Comparison of ENCODE assay signal across 35 cellular contexts in the genomic region with DNA sequence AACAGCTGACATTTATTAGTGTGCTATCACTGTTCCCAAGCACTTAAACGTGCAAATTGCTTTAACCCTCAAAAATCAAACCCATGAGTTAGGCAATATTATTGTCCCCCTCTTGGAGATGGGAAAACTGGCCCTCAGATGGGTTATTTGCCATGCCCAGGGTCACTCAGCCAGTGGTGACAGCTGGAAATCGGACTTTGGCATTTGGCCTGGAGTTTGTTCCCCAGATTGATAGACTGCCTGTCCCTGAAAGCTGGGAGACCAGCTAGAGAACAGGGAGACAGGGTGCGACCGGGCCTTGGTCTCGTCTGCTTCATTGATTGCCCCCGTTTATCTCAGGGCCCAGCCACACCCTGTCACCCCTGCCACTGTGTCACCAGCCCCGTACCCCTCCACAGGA.
"Had no signal": no experiment of that assay in that cellular context is flagged by ENCODE, and none has a peak within 500 bp of the region (broad histone marks: within the 10 kb centered on the region; RNA-seq: fewer than 3 reads in every experiment).

No MANE protein-coding gene starts in this region.

- H3K4me1 Mint-ChIP-seq: activated naive CD4-positive, alpha-beta T cell treated with anti-CD3 and anti-CD28 coated beads, Interleukin-2, amount 10 ng/mL, durations not matched to agents 7 days and 5 days; activated naive CD8-positive, alpha-beta T cell treated with anti-CD3 and anti-CD28 coated beads, Interleukin-2, amount 10 ng/mL, durations not matched to agents 7 days and 5 days; mesothelial cell of epicardium; stimulated activated naive CD8-positive, alpha-beta T cell treated with anti-CD3 and anti-CD28 coated beads, Interleukin-15, amount 100 ng/mL, for 72 hours had no signal

- H3K4me3 ChIP-seq: ascending aorta, cardiac muscle cell, esophagus muscularis mucosa, heart right ventricle, left ventricle myocardium inferior, sigmoid colon, smooth muscle cell, uterus had no signal

- H3K36me3 ChIP-seq: neutrophil, uterus had no signal

- H3K27me3 Mint-ChIP-seq: activated CD4-positive, alpha-beta memory T cell treated with anti-CD3 and anti-CD28 coated beads for 36 hours; activated CD4-positive, alpha-beta T cell treated with anti-CD3 and anti-CD28 coated beads, Interleukin-2, amount 10 ng/mL, durations not matched to agents 24 days and 14 days; activated naive CD4-positive, alpha-beta T cell treated with anti-CD3 and anti-CD28 coated beads, Interleukin-2, amount 10 ng/mL, durations not matched to agents 7 days and 5 days; activated naive CD8-positive, alpha-beta T cell treated with anti-CD3 and anti-CD28 coated beads, Interleukin-2, amount 10 ng/mL, durations not matched to agents 7 days and 5 days; brain; dendritic cell treated with granulocyte-macrophage colony-stimulating factor and Interleukin-4, amounts not matched to agents 40 ng/mL and 50 ng/mL, for 4 days; naive B cell; stimulated activated memory B cell treated with anti-CD40 and anti-IgM and Interleukin-4, amounts not matched to agents 10 μg/mL and 1 μg/mL and 100 μg/mL, for 72 hours; stimulated activated naive CD8-positive, alpha-beta T cell treated with anti-CD3 and anti-CD28 coated beads, Interleukin-15, amount 100 ng/mL, for 72 hours; type B pancreatic cell had no signal

- ATAC-seq: foreskin keratinocyte; heart right ventricle; stimulated activated memory B cell treated with anti-CD40 and anti-IgM and Interleukin-4, amounts not matched to agents 10 μg/mL and 1 μg/mL and 100 μg/mL, for 72 hours; stimulated activated naive CD8-positive, alpha-beta T cell treated with anti-CD3 and anti-CD28 coated beads, Interleukin-15, amount 100 ng/mL, for 72 hours had no signal

- H3K4me1 ChIP-seq: ascending aorta, foreskin keratinocyte, heart right ventricle, left ventricle myocardium inferior, sigmoid colon, uterus had no signal

- DNase-seq: activated CD4-positive, alpha-beta memory T cell treated with anti-CD3 and anti-CD28 coated beads for 36 hours; activated CD4-positive, alpha-beta T cell treated with anti-CD3 and anti-CD28 coated beads, Interleukin-2, amount 10 ng/mL, durations not matched to agents 24 days and 14 days; activated CD4-positive, CD25-positive, alpha-beta regulatory T cell treated with anti-CD3 and anti-CD28 coated beads, Interleukin-2, amount 50 U/mL, for 72 hours; activated CD8-positive, alpha-beta memory T cell treated with anti-CD3 and anti-CD28 coated beads, Interleukin-2, amount 50 U/mL, for 4 hours; activated gamma-delta T cell; activated naive CD4-positive, alpha-beta T cell treated with anti-CD3 and anti-CD28 coated beads, Interleukin-2, amount 10 ng/mL, durations not matched to agents 7 days and 5 days; activated naive CD8-positive, alpha-beta T cell treated with anti-CD3 and anti-CD28 coated beads, Interleukin-2, amount 10 ng/mL, durations not matched to agents 7 days and 5 days; activated T-cell treated with anti-CD3 and anti-CD28 coated beads, Interleukin-2, amount 50 U/mL, for 1 hour; effector CD4-positive, alpha-beta T cell; foreskin keratinocyte; heart right ventricle; left ventricle myocardium inferior; mammary epithelial cell; naive B cell; retina; sigmoid colon; stimulated activated CD4-positive, alpha-beta T cell treated with anti-CD3 and anti-CD28 coated beads, Interleukin-1b, Interleukin-23, amount 100 ng/mL, for 48 hours; stimulated activated CD4-positive, alpha-beta T cell treated with anti-CD3 and anti-CD28 coated beads, Interleukin-4, amount 100 ng/mL, for 4 hours; stimulated activated CD8-positive, alpha-beta memory T cell treated with anti-CD3 and anti-CD28 coated beads, Interleukin-4, amount 100 ng/mL, for 48 hours; stimulated activated naive CD8-positive, alpha-beta T cell treated with anti-CD3 and anti-CD28 coated beads, Interleukin-15, amount 100 ng/mL, for 72 hours; substantia nigra; T-helper 9 cell; uterus had no signal

- H3K9me3 ChIP-seq: ascending aorta, esophagus muscularis mucosa, heart right ventricle, left ventricle myocardium inferior, neutrophil, sigmoid colon, uterus had no signal

- H3K27me3 ChIP-seq: ascending aorta, cardiac muscle cell, esophagus muscularis mucosa, foreskin keratinocyte, heart right ventricle, neutrophil, sigmoid colon, uterus had no signal

- H3K27ac ChIP-seq: ascending aorta, cardiac muscle cell, esophagus muscularis mucosa, foreskin keratinocyte, heart right ventricle, left ventricle myocardium inferior, neutrophil, sigmoid colon, uterus, VCaP had no signal

- H3K27ac Mint-ChIP-seq: activated CD4-positive, alpha-beta memory T cell treated with anti-CD3 and anti-CD28 coated beads for 36 hours; activated CD4-positive, alpha-beta T cell treated with anti-CD3 and anti-CD28 coated beads, Interleukin-2, amount 10 ng/mL, durations not matched to agents 24 days and 14 days; activated naive CD4-positive, alpha-beta T cell treated with anti-CD3 and anti-CD28 coated beads, Interleukin-2, amount 10 ng/mL, durations not matched to agents 7 days and 5 days; activated naive CD8-positive, alpha-beta T cell treated with anti-CD3 and anti-CD28 coated beads, Interleukin-2, amount 10 ng/mL, durations not matched to agents 7 days and 5 days; activated T-helper 1 cell treated with anti-CD3 and anti-CD28 coated beads, Interleukin-12 subunit alpha, Interleukin-12 subunit beta, Interleukin-2, Interleukin-4 antibody, amounts not matched to agents 30 ng/mL and 10 ng/mL and 1 ng/mL, durations not matched to agents 14 hours and 24 hours and 36 hours; dendritic cell treated with granulocyte-macrophage colony-stimulating factor and Interleukin-4, amounts not matched to agents 40 ng/mL and 50 ng/mL, for 4 days; mesothelial cell of epicardium; stimulated activated naive CD8-positive, alpha-beta T cell treated with anti-CD3 and anti-CD28 coated beads, Interleukin-15, amount 100 ng/mL, for 72 hours; type B pancreatic cell had no signal

- H3K9me3 Mint-ChIP-seq: activated CD4-positive, alpha-beta memory T cell treated with anti-CD3 and anti-CD28 coated beads for 36 hours; activated CD4-positive, alpha-beta T cell treated with anti-CD3 and anti-CD28 coated beads, Interleukin-2, amount 10 ng/mL, durations not matched to agents 24 days and 14 days; activated naive CD8-positive, alpha-beta T cell treated with anti-CD3 and anti-CD28 coated beads, Interleukin-2, amount 10 ng/mL, durations not matched to agents 7 days and 5 days; activated T-helper 1 cell treated with anti-CD3 and anti-CD28 coated beads, Interleukin-12 subunit alpha, Interleukin-12 subunit beta, Interleukin-2, Interleukin-4 antibody, amounts not matched to agents 30 ng/mL and 10 ng/mL and 1 ng/mL, durations not matched to agents 14 hours and 24 hours and 36 hours; brain; dendritic cell treated with granulocyte-macrophage colony-stimulating factor and Interleukin-4, amounts not matched to agents 40 ng/mL and 50 ng/mL, for 4 days; mesothelial cell of epicardium; naive B cell; stimulated activated memory B cell treated with anti-CD40 and anti-IgM and Interleukin-4, amounts not matched to agents 10 μg/mL and 1 μg/mL and 100 μg/mL, for 72 hours; stimulated activated naive CD8-positive, alpha-beta T cell treated with anti-CD3 and anti-CD28 coated beads, Interleukin-15, amount 100 ng/mL, for 72 hours; type B pancreatic cell had no signal

- H3K36me3 Mint-ChIP-seq: activated naive CD4-positive, alpha-beta T cell treated with anti-CD3 and anti-CD28 coated beads, Interleukin-2, amount 10 ng/mL, durations not matched to agents 7 days and 5 days; activated naive CD8-positive, alpha-beta T cell treated with anti-CD3 and anti-CD28 coated beads, Interleukin-2, amount 10 ng/mL, durations not matched to agents 7 days and 5 days had no signal

- H3K4me3 Mint-ChIP-seq: activated CD4-positive, alpha-beta T cell treated with anti-CD3 and anti-CD28 coated beads, Interleukin-2, amount 10 ng/mL, durations not matched to agents 24 days and 14 days; activated naive CD4-positive, alpha-beta T cell treated with anti-CD3 and anti-CD28 coated beads, Interleukin-2, amount 10 ng/mL, durations not matched to agents 7 days and 5 days; activated naive CD8-positive, alpha-beta T cell treated with anti-CD3 and anti-CD28 coated beads, Interleukin-2, amount 10 ng/mL, durations not matched to agents 7 days and 5 days; activated T-helper 1 cell treated with anti-CD3 and anti-CD28 coated beads, Interleukin-12 subunit alpha, Interleukin-12 subunit beta, Interleukin-2, Interleukin-4 antibody, amounts not matched to agents 30 ng/mL and 10 ng/mL and 1 ng/mL, durations not matched to agents 14 hours and 24 hours and 36 hours; brain; dendritic cell treated with granulocyte-macrophage colony-stimulating factor and Interleukin-4, amounts not matched to agents 40 ng/mL and 50 ng/mL, for 4 days; mesothelial cell of epicardium; stimulated activated naive CD8-positive, alpha-beta T cell treated with anti-CD3 and anti-CD28 coated beads, Interleukin-15, amount 100 ng/mL, for 72 hours; type B pancreatic cell had no signal
